In the genomic region with DNA sequence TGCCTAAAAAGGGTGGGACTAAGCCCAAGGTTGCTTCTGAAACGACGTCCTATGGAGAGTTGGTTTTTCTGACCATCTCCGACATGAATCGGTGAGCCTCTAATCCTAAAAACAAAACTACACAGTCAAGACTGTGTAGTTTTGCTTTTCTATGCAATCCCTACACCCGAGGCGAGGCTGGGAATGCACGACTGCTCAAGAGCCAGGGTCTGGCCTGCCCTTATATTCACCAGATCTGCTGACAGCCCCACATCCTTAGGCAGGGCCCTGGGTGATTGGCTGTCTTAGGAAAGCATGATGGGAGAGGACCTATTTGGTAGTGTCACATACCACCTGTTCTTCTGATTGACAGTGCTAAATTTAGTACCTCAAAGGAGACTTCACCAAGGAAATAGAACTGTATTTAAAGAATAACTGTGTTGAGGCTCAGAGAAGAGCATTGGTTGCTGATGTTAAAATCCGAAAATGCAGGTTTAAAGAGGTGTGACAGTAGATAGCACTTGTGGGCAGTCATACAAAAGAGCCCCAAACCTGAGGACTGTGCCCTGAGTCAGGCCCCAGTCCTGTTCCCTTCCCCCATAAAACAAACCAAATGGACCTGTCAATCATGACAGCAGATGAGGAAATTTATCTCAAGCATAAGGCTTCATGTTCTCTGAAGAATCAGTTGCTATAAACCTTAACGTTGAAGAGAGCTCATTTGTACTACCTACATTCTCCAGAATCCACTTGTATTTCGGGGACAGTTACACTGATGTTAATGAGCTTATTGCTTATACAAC, we compare ENCODE assay signal across 17 cellular contexts. TPM values are rescaled to one million over a fixed set of nuclear protein-coding genes. Genes with fewer than 3 reads are reported as not detected.
DNase-seq lines count a peak whose midpoint lies in the region; ATAC-seq and TF ChIP-seq lines count a peak whose summit lies in the region.
"Had no signal": no experiment of that assay in that cellular context is flagged by ENCODE, and none has a peak within 500 bp of the region (broad histone marks: within the 10 kb centered on the region; RNA-seq: fewer than 3 reads in every experiment).

TSS of gene TTN (minus strand) at position 197 of the 782 bp plus-strand sequence. CDS start 2,781 bp downstream, outside the sequence.

- no peaks in the 10 kb centered on the region for H3K4me1 ChIP-seq in Peyer's patch
- H3K4me1 ChIP-seq in endodermal cell (ENCODE audit: control insufficient read depth, insufficient read depth, low read length): peaks cover 6% of the 10 kb centered on the region
- no peaks in the 10 kb centered on the region for H3K4me1 ChIP-seq in mononuclear cell (ENCODE audit: insufficient read depth, low read length)
- H3K4me1 ChIP-seq: breast epithelium, tibial nerve had no signal

- H3K4me3 Mint-ChIP-seq in endodermal cell: no peak within 1 kb of the TSS
- H3K4me3 Mint-ChIP-seq in stimulated activated effector memory CD8-positive, alpha-beta T cell treated with anti-CD3 and anti-CD28 coated beads, Interleukin-12 subunit alpha, Interleukin-12 subunit beta, amount 100 ng/mL, for 72 hours: no peak within 1 kb of the TSS
- H3K4me3 Mint-ChIP-seq: activated naive CD4-positive, alpha-beta T cell treated with anti-CD3 and anti-CD28 coated beads, Interleukin-2, amount 50 U/mL, for 24 hours; activated T-cell treated with anti-CD3 and anti-CD28 coated beads, Interleukin-2, amount 50 U/mL, for 24 hours had no signal

- H3K27ac Mint-ChIP-seq in endodermal cell: no peak within 1 kb of the TSS
- H3K27ac Mint-ChIP-seq in stimulated activated effector memory CD8-positive, alpha-beta T cell treated with anti-CD3 and anti-CD28 coated beads, Interleukin-12 subunit alpha, Interleukin-12 subunit beta, amount 100 ng/mL, for 72 hours: no peak within 1 kb of the TSS
- H3K27ac Mint-ChIP-seq: activated naive CD4-positive, alpha-beta T cell treated with anti-CD3 and anti-CD28 coated beads, Interleukin-2, amount 50 U/mL, for 24 hours; activated T-cell treated with anti-CD3 and anti-CD28 coated beads, Interleukin-2, amount 50 U/mL, for 24 hours had no signal

- H3K27me3 ChIP-seq in Peyer's patch: no peaks in the 10 kb centered on the region
- no peaks in the 10 kb centered on the region for H3K27me3 ChIP-seq in endodermal cell (ENCODE audit: control insufficient read depth, insufficient read depth, low read length, poor library complexity, severe bottlenecking)
- no peaks in the 10 kb centered on the region for H3K27me3 ChIP-seq in mononuclear cell (ENCODE audit: insufficient read depth, low read length)
- H3K27me3 ChIP-seq: breast epithelium, hepatocyte, ovary, tibial nerve had no signal

- H3K9ac ChIP-seq in endodermal cell (ENCODE audit: extremely low read depth, low read length, poor library complexity, severe bottlenecking): no peak within 1 kb of the TSS

- no peak within 1 kb of the TSS for H3K4me3 ChIP-seq in Peyer's patch
- H3K4me3 ChIP-seq in endodermal cell (ENCODE audit: low read length): no peak within 1 kb of the TSS
- no peak within 1 kb of the TSS for H3K4me3 ChIP-seq in mononuclear cell (ENCODE audit: low read length)
- H3K4me3 ChIP-seq: breast epithelium, hepatocyte, ovary, tibial nerve had no signal

- no peaks in the 10 kb centered on the region for H3K27me3 Mint-ChIP-seq in endodermal cell (ENCODE audit: insufficient read depth)
- H3K27me3 Mint-ChIP-seq: activated naive CD4-positive, alpha-beta T cell treated with anti-CD3 and anti-CD28 coated beads, Interleukin-2, amount 50 U/mL, for 24 hours; activated T-cell treated with anti-CD3 and anti-CD28 coated beads, Interleukin-2, amount 50 U/mL, for 24 hours had no signal

- H3K36me3 ChIP-seq in Peyer's patch: no peaks in the 10 kb centered on the region
- H3K36me3 ChIP-seq in endodermal cell (ENCODE audit: control insufficient read depth, insufficient read depth, low read length): peaks cover 69% of the 10 kb centered on the region
- H3K36me3 ChIP-seq: breast epithelium, ovary, tibial nerve had no signal

- no peak for TF ChIP-seq POLR2A in Peyer's patch (IDR thresholded peaks at IDR 0.05)

- peaks cover 3% of the 10 kb centered on the region for H3K4me1 Mint-ChIP-seq in endodermal cell
- H3K4me1 Mint-ChIP-seq in stimulated activated effector memory CD8-positive, alpha-beta T cell treated with anti-CD3 and anti-CD28 coated beads, Interleukin-12 subunit alpha, Interleukin-12 subunit beta, amount 100 ng/mL, for 72 hours: no peaks in the 10 kb centered on the region
- H3K4me1 Mint-ChIP-seq: activated naive CD4-positive, alpha-beta T cell treated with anti-CD3 and anti-CD28 coated beads, Interleukin-2, amount 50 U/mL, for 24 hours had no signal

- no peaks in the 10 kb centered on the region for H3K9me3 ChIP-seq in Peyer's patch
- no peaks in the 10 kb centered on the region for H3K9me3 ChIP-seq in endodermal cell (ENCODE audit: control insufficient read depth, low read length)
- H3K9me3 ChIP-seq in mononuclear cell (ENCODE audit: low read depth, low read length): no peaks in the 10 kb centered on the region
- H3K9me3 ChIP-seq: breast epithelium, ovary, tibial nerve had no signal

- TF ChIP-seq CTCF in Peyer's patch (IDR thresholded peaks at IDR 0.05): no peak
- no peak for TF ChIP-seq CTCF in endodermal cell (conservative IDR thresholded peaks at IDR 0.05)

- ATAC-seq in stimulated activated effector memory CD8-positive, alpha-beta T cell treated with anti-CD3 and anti-CD28 coated beads, Interleukin-12 subunit alpha, Interleukin-12 subunit beta, amount 100 ng/mL, for 72 hours: peak; percentile 11
- no peak for ATAC-seq in GM21737 (IDR thresholded peaks at IDR 0.05; ENCODE audit: unreplicated experiment)

- no peaks in the 10 kb centered on the region for H3K9me3 Mint-ChIP-seq in endodermal cell
- H3K9me3 Mint-ChIP-seq in stimulated activated effector memory CD8-positive, alpha-beta T cell treated with anti-CD3 and anti-CD28 coated beads, Interleukin-12 subunit alpha, Interleukin-12 subunit beta, amount 100 ng/mL, for 72 hours: no peaks in the 10 kb centered on the region
- H3K9me3 Mint-ChIP-seq: activated naive CD4-positive, alpha-beta T cell treated with anti-CD3 and anti-CD28 coated beads, Interleukin-2, amount 50 U/mL, for 24 hours; activated T-cell treated with anti-CD3 and anti-CD28 coated beads, Interleukin-2, amount 50 U/mL, for 24 hours had no signal

- DNase-seq in Peyer's patch: no peak
- no peak for DNase-seq in endodermal cell
- no peak for DNase-seq in stimulated activated effector memory CD8-positive, alpha-beta T cell treated with anti-CD3 and anti-CD28 coated beads, Interleukin-12 subunit alpha, Interleukin-12 subunit beta, amount 100 ng/mL, for 72 hours (ENCODE audit: low spot score in 2 of 2)
- no peak for DNase-seq in NCI-H1048 (lab: John Stamatoyannopoulos, UW)
- no peak for DNase-seq in dedifferentiated amniotic fluid mesenchymal stem cell (ENCODE audit: extremely low spot score)
- DNase-seq: activated CD4-positive, alpha-beta T cell treated with anti-CD3 and anti-CD28 coated beads, Interleukin-2, amount 50 U/mL, for 48 hours; activated T-cell treated with anti-CD3 and anti-CD28 coated beads, Interleukin-2, amount 50 U/mL, for 24 hours; NCI-H1092; NCI-H2107; NCI-H526; ovary had no signal

- peaks cover 28% of the 10 kb centered on the region for H3K36me3 Mint-ChIP-seq in endodermal cell (ENCODE audit: low read depth)
- H3K36me3 Mint-ChIP-seq in stimulated activated effector memory CD8-positive, alpha-beta T cell treated with anti-CD3 and anti-CD28 coated beads, Interleukin-12 subunit alpha, Interleukin-12 subunit beta, amount 100 ng/mL, for 72 hours: no peaks in the 10 kb centered on the region

- no peak within 1 kb of the TSS for H3K27ac ChIP-seq in Peyer's patch
- H3K27ac ChIP-seq in endodermal cell (ENCODE audit: low read depth, low read length): no peak within 1 kb of the TSS
- H3K27ac ChIP-seq: breast epithelium, hepatocyte, ovary, tibial nerve had no signal

- 91 to 96% methylated on average over 3 to 10 of the region's 10 CpGs for WGBS in endodermal cell (ENCODE audit: insufficient coverage in 1 of 2, insufficient read length in 1 of 2), 2 experiments

RNA-seq across cellular contexts. Expression of gene TTN, which starts in this region (rescaled TPM):
- total RNA-seq in Peyer's patch (100 to 1,000 TPM in 1 of 4 donors, 10 to 100 TPM in 2, 1 to 10 TPM in 1; 7.6 to 104 (median 10.6) TPM), endodermal cell (100 to 1,000 TPM; 101 to 118 TPM), mononuclear cell (47.6 TPM)
- 3.1 TPM for polyA plus RNA-seq in endodermal cell (2013, experiment 1 of 2)
- 2.8 TPM for polyA plus RNA-seq in endodermal cell (2013, experiment 2 of 2)
